9 cellular contexts compared by ENCODE assay signal in the genomic region with DNA sequence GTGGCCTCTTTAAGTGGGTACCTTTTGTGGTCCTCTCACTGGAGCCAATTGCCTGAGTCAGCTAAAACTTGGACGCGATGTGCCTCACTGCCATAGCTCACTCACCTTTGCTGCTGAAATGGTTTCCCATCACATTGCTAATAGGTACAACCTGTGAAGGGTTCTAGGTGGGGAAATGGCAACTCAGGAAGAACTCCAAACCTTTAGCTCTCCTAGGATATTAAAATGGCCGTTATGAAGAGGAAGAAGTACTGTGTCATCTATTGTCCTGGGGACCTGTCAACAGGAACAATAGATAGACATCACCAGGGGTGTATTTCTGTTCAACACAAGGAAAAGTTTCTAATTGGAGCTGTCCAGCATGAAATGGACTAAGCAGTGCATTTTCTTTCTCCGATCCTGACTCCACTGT. TPM values are rescaled to one million over a fixed set of nuclear protein-coding genes. Genes with fewer than 3 reads are reported as not detected.
DNase-seq lines count a peak whose midpoint lies in the region; ATAC-seq, FAIRE-seq and TF ChIP-seq lines count a peak whose summit lies in the region.
"Had no signal": no experiment of that assay in that cellular context is flagged by ENCODE, and none has a peak within 500 bp of the region (broad histone marks: within the 10 kb centered on the region; RNA-seq: fewer than 3 reads in every experiment).

No MANE protein-coding gene starts in this region.

- H3K27ac ChIP-seq in right atrium auricular region = peak overlapping the region; percentile 98 to 99

- TF ChIP-seq CTCF in right atrium auricular region (IDR thresholded peaks at IDR 0.05) (no peak), bronchial epithelial cell (IDR thresholded peaks at IDR 0.05; ENCODE audit: insufficient read depth, low read length, severe bottlenecking) (no peak)

- intact Hi-C loops in left cardiac atrium (cut with DNase I) = no loop called here

- DNase-seq in right atrium auricular region (ENCODE audit: low spot score) (no peak), left cardiac atrium (no peak), bronchial epithelial cell (ENCODE audit: low read depth) (no peak), LoVo (ENCODE audit: low spot score) (no peak), NCI-H128 (lab: John Stamatoyannopoulos, UW; ENCODE audit: unreplicated experiment) (no peak)
- no peak for DNase-seq in stimulated activated CD4-positive, alpha-beta T cell treated with anti-CD3 and anti-CD28 coated beads, Interleukin-4, amount 100 ng/mL, for 24 hours

- H3K4me1 ChIP-seq in right atrium auricular region (peaks cover 0 to 47% of the 10 kb centered on the region in 2 donors), mononuclear cell (ENCODE audit: insufficient read depth, low read length) (peaks cover 56% of the 10 kb centered on the region)

- no peak for ATAC-seq in left cardiac atrium
- no peak for ATAC-seq in HG02798 (IDR thresholded peaks at IDR 0.05; ENCODE audit: poor library complexity, unreplicated experiment)

- H3K27me3 ChIP-seq in right atrium auricular region (no peaks in the 10 kb centered on the region), bronchial epithelial cell (ENCODE audit: control insufficient read depth, insufficient read depth, low read length) (no peaks in the 10 kb centered on the region), mononuclear cell (ENCODE audit: insufficient read depth, low read length) (no peaks in the 10 kb centered on the region)

- peaks cover 20% of the 10 kb centered on the region for H3K36me3 ChIP-seq in right atrium auricular region
- H3K36me3 ChIP-seq in bronchial epithelial cell (ENCODE audit: control insufficient read depth, insufficient read depth, low read length) = peaks cover 7% of the 10 kb centered on the region

- H3K9me3 ChIP-seq in right atrium auricular region (no peaks in the 10 kb centered on the region), mononuclear cell (ENCODE audit: low read depth, low read length) (no peaks in the 10 kb centered on the region)

- peak overlapping the region; percentile 94 to 95 for H3K4me3 ChIP-seq in right atrium auricular region
- H3K4me3 ChIP-seq in bronchial epithelial cell (ENCODE audit: low read depth, low read length) = peak overlapping the region; percentile 81
- H3K4me3 ChIP-seq in mononuclear cell (ENCODE audit: low read length) = peak overlapping the region; percentile 94

- no peak for FAIRE-seq in bronchial epithelial cell (lab: Jason Lieb, UNC)
- FAIRE-seq: G401.6 had no signal

RNA-seq across cellular contexts. Expression of gene ZNF655, which starts 1.2 kb away (rescaled TPM):
- total RNA-seq in right atrium auricular region (10 to 100 TPM; 36.2 to 41.9 TPM), left cardiac atrium (10 to 100 TPM; 31.5 to 45.1 TPM), bronchial epithelial cell (46.6 and 51.1 TPM in 2 replicates), mononuclear cell (122 TPM)

RNA-seq across cellular contexts. Expression of gene FAM200A, which starts 5.3 kb away (rescaled TPM):
- total RNA-seq in right atrium auricular region (1 to 10 TPM; 4.6 to 5.0 TPM), left cardiac atrium (1 to 10 TPM; 5.4 to 5.6 TPM), bronchial epithelial cell (4.5 and 5.5 TPM in 2 replicates), mononuclear cell (1.0 TPM)

RNA-seq across cellular contexts. Expression of gene TMEM225B, which starts 40.9 kb away (rescaled TPM):
- total RNA-seq in right atrium auricular region (not detected), left cardiac atrium (under 1 TPM; 0.18 to 0.50 TPM), bronchial epithelial cell (0.53 and 0.77 TPM in 2 replicates), mononuclear cell (1.4 TPM)

RNA-seq across cellular contexts. Expression of gene ZKSCAN5, which starts 52.7 kb away (rescaled TPM):
- total RNA-seq in right atrium auricular region (1 to 10 TPM; 5.4 to 6.3 TPM), left cardiac atrium (1 to 10 TPM; 6.1 to 6.3 TPM), bronchial epithelial cell (10.3 and 10.5 TPM in 2 replicates), mononuclear cell (6.3 TPM)

RNA-seq across cellular contexts. Expression of gene ZNF394, which starts 57.1 kb away (rescaled TPM):
- 10 to 100 TPM; 10.8 to 20.2 TPM for total RNA-seq in right atrium auricular region
- 10 to 100 TPM; 17.3 to 19.6 TPM for total RNA-seq in left cardiac atrium
- 20.4 and 24.2 TPM in 2 replicates for total RNA-seq in bronchial epithelial cell
- total RNA-seq in mononuclear cell = 198 TPM
